Comparison of ENCODE assay signal across 1 cellular context in genomic region chrY:12904618-12905519, GRCh38.
TF ChIP-seq lines count a peak whose summit lies in the region.

Gene DDX3Y, plus strand, starts transcription at chrY:12904868. Its CDS starts 69 bp downstream, at chrY:12904937.

TF ChIP-seq in H1, 55 proteins besides CTCF, POLR2A, EP300 and RAD21 (continued from another document):
- TF ChIP-seq USF2 (IDR thresholded peaks at IDR 0.05; ENCODE audit: low read length) (no peak), MAFK (IDR thresholded peaks at IDR 0.05; ENCODE audit: low read depth, low read length) (no peak), SIRT6 (IDR thresholded peaks at IDR 0.05; ENCODE audit: low read length) (no peak), TAF7 (optimal IDR thresholded peaks at IDR 0.05; ENCODE audit: borderline replicate concordance, low read depth, low read length) (no peak), TCF12 (IDR thresholded peaks at IDR 0.05; ENCODE audit: low read depth, low read length) (no peak), GABPA (IDR thresholded peaks at IDR 0.05; ENCODE audit: borderline replicate concordance, insufficient read depth, low read length) (no peak), KDM4A (IDR thresholded peaks at IDR 0.05; ENCODE audit: low read depth, low read length, severe bottlenecking) (no peak), POLR2AphosphoS5 (IDR thresholded peaks at IDR 0.05; ENCODE audit: low read depth, low read length) (peak; percentile 89), TAF1 (IDR thresholded peaks at IDR 0.05; ENCODE audit: low read depth, low read length) (peak; percentile 86), SP4 (IDR thresholded peaks at IDR 0.05; ENCODE audit: low read length) (no peak)
